Comparison of ENCODE assay signal across 19 cellular contexts in the genomic region with DNA sequence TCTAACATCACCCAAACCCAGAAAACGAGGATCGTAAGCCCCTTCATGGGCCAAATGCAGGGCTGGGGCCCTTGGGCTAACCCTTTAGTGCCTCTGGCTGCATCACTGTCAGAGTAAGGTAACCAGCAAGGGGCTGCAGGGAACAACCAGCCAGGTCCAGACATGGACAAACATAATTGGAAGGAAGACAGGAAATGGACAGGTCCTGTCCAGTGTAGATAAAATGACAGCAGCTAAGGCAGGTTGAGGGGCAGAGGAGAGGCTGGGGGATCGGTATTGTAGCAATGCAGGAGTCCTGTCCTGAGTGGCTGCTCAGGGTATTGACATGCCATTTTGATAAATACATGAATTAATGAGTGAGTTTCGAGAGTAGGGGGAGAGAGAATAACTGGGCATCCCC. TPM values are rescaled to one million over a fixed set of nuclear protein-coding genes. Genes with fewer than 3 reads are reported as not detected.
DNase-seq lines count a peak whose midpoint lies in the region; ATAC-seq, FAIRE-seq and TF ChIP-seq lines count a peak whose summit lies in the region.
"Had no signal": no experiment of that assay in that cellular context is flagged by ENCODE, and none has a peak within 500 bp of the region (broad histone marks: within the 10 kb centered on the region; RNA-seq: fewer than 3 reads in every experiment).

No MANE protein-coding gene starts in this region.

- H3K9me2 ChIP-seq in OCI-LY1 (ENCODE audit: low read depth, low read length): no peaks in the 10 kb centered on the region

- H2AFZ ChIP-seq in OCI-LY1 (ENCODE audit: low read length) (no peak overlapping the region), H1 (ENCODE audit: low read length) (no peak overlapping the region)
- H2AFZ ChIP-seq: PC-9 had no signal

- H2BK20ac ChIP-seq in H1 (ENCODE audit: low read length): no peak overlapping the region

- H3K4me1 Mint-ChIP-seq in Calu3 (ENCODE audit: low read depth, unreplicated experiment): peaks cover 42% of the 10 kb centered on the region
- peaks cover 33% of the 10 kb centered on the region for H3K4me1 Mint-ChIP-seq in progenitor cell of endocrine pancreas (ENCODE audit: low read depth)
- H3K4me1 Mint-ChIP-seq in activated CD4-positive, alpha-beta T cell treated with anti-CD3 and anti-CD28 coated beads for 36 hours: peaks cover 32% of the 10 kb centered on the region

- H3K27me3 Mint-ChIP-seq in Calu3 (ENCODE audit: unreplicated experiment): no peaks in the 10 kb centered on the region
- no peaks in the 10 kb centered on the region for H3K27me3 Mint-ChIP-seq in progenitor cell of endocrine pancreas
- peaks cover 11% of the 10 kb centered on the region for H3K27me3 Mint-ChIP-seq in activated CD4-positive, alpha-beta T cell treated with anti-CD3 and anti-CD28 coated beads for 36 hours

- H4K5ac ChIP-seq in H1 (ENCODE audit: insufficient read length, low read depth, low read length): no peak overlapping the region

- DNase-seq in Calu3: no peak
- no peak for DNase-seq in H1 (ENCODE audit: low read depth in 1 of 2, low spot score in 2 of 2)
- no peak for DNase-seq in progenitor cell of endocrine pancreas (ENCODE audit: low spot score, unreplicated experiment)
- no peak for DNase-seq in activated CD4-positive, alpha-beta T cell treated with anti-CD3 and anti-CD28 coated beads for 36 hours
- DNase-seq in NCI-H1105 (lab: John Stamatoyannopoulos, UW): no peak
- DNase-seq: COR-L47, DMS153, EL, H7, MV-4-11, NCI-H1436, NCI-H2081, NCI-H510A, NCI-H774, PC-9, SJCRH30 had no signal

- peak overlapping the region; percentile 23 for H3K4me3 Mint-ChIP-seq in Calu3 (ENCODE audit: low read depth, unreplicated experiment)
- no peak overlapping the region for H3K4me3 Mint-ChIP-seq in progenitor cell of endocrine pancreas (ENCODE audit: low read depth)
- H3K4me3 Mint-ChIP-seq in activated CD4-positive, alpha-beta T cell treated with anti-CD3 and anti-CD28 coated beads for 36 hours: no peak overlapping the region
- H3K4me3 Mint-ChIP-seq: CD14-positive monocyte had no signal

- H4K20me1 ChIP-seq in OCI-LY1 (ENCODE audit: insufficient read depth, low read length): no peaks in the 10 kb centered on the region
- H4K20me1 ChIP-seq in H1 (replicated peaks in 1 of 2; ENCODE audit: control insufficient read depth in 1 of 2, insufficient read depth in 2 of 2, low read length in 2 of 2): peaks cover 0 to 3% of the 10 kb centered on the region in 2 experiments

- no peaks in the 10 kb centered on the region for H3K9me3 Mint-ChIP-seq in Calu3 (ENCODE audit: low read depth, unreplicated experiment)
- no peaks in the 10 kb centered on the region for H3K9me3 Mint-ChIP-seq in progenitor cell of endocrine pancreas (ENCODE audit: low read depth)
- no peaks in the 10 kb centered on the region for H3K9me3 Mint-ChIP-seq in activated CD4-positive, alpha-beta T cell treated with anti-CD3 and anti-CD28 coated beads for 36 hours (ENCODE audit: low read depth)

- no peak for FAIRE-seq in H1 (lab: Jason Lieb, UNC)

- H3K36me3 ChIP-seq in OCI-LY1 (ENCODE audit: insufficient read depth, low read length) (no peaks in the 10 kb centered on the region), H1 (ENCODE audit: control insufficient read depth in 2 of 4, insufficient read depth in 4 of 4, low read length in 3 of 4) (no peaks in the 10 kb centered on the region)
- H3K36me3 ChIP-seq: SJCRH30 had no signal

- TF ChIP-seq RAD21 in H1 (IDR thresholded peaks at IDR 0.05 in 1 of 2, conservative IDR thresholded peaks at IDR 0.05 in 1 of 2; ENCODE audit: low read depth in 2 of 2, low read length in 2 of 2): no peak

- H3K23ac ChIP-seq in H1 (ENCODE audit: insufficient read length): no peak overlapping the region

- H3K27ac ChIP-seq in OCI-LY1 (ENCODE audit: low read depth, low read length, poor library complexity, severe bottlenecking) (peak overlapping the region; percentile 99), H1 (ENCODE audit: low read depth, low read length) (no peak overlapping the region)
- H3K27ac ChIP-seq: PC-9, SJCRH30 had no signal

- H3K4me1 ChIP-seq in OCI-LY1 (ENCODE audit: insufficient read depth, low read length, severe bottlenecking) (peaks cover 95% of the 10 kb centered on the region), H1 (replicated peaks in 1 of 4; ENCODE audit: control insufficient read depth in 3 of 4, insufficient read depth in 4 of 4, low read length in 3 of 4) (peaks cover 2 to 18% (median 11%) of the 10 kb centered on the region in 4 experiments; a peak in 4 of 7 replicates)
- H3K4me1 ChIP-seq: SJCRH30 had no signal

- H3K79me2 ChIP-seq in OCI-LY1 (ENCODE audit: insufficient read depth, low read length) (peaks cover 10% of the 10 kb centered on the region), H1 (ENCODE audit: control insufficient read depth in 1 of 2, insufficient read depth in 2 of 2, low read length in 2 of 2) (peaks cover 4 to 65% of the 10 kb centered on the region in 2 experiments; a peak in 3 of 4 replicates)

- CTCF ChIA-PET in Calu3 (lab: Charles Lee): interaction anchor here (0.6 kb wide), 1 partner anchor 76 kb away, joined by 4 read pairs; no protein-coding TSS in a partner anchor
- CTCF ChIA-PET in H1 (lab: Charles Lee; ENCODE audit: partially characterized antibody): no interaction called here
- CTCF ChIA-PET in activated CD4-positive, alpha-beta T cell treated with anti-CD3 and anti-CD28 coated beads for 36 hours (lab: Charles Lee): interaction anchor here (0.7 to 1.2 kb wide), 3 partner anchors 126 to 400 kb away, joined by 3 read pairs; no protein-coding TSS in a partner anchor

- peaks cover 3% of the 10 kb centered on the region; the same call in 1 of the 2 replicates for H3K79me1 ChIP-seq in H1 (ENCODE audit: low read depth, low read length)

- H3K23me2 ChIP-seq in H1 (ENCODE audit: low read depth, low read length): peaks cover 3% of the 10 kb centered on the region; the same call in 1 of the 2 replicates

- H2BK5ac ChIP-seq in H1 (ENCODE audit: low read depth, low read length): no peak overlapping the region

- intact Hi-C loops in Calu3 (cut with micrococcal nuclease; ENCODE audit: unreplicated experiment): loop anchor here (10.0 kb wide), 1 partner anchor 168 kb away; no protein-coding TSS in a partner anchor
- intact Hi-C loops in activated CD4-positive, alpha-beta T cell treated with anti-CD3 and anti-CD28 coated beads for 36 hours (cut with DNase I, micrococcal nuclease): loop anchor here in 1 of 2 experiments (10.0 kb wide), 1 partner anchor 482 kb away; a partner anchor contains a TSS

- H3K27ac Mint-ChIP-seq in Calu3 (ENCODE audit: unreplicated experiment): peak overlapping the region; percentile 78
- H3K27ac Mint-ChIP-seq in progenitor cell of endocrine pancreas: peak overlapping the region; percentile 54
- no peak overlapping the region for H3K27ac Mint-ChIP-seq in activated CD4-positive, alpha-beta T cell treated with anti-CD3 and anti-CD28 coated beads for 36 hours
- H3K27ac Mint-ChIP-seq: CD14-positive monocyte had no signal

- no peak for TF ChIP-seq EP300 in H1 (IDR thresholded peaks at IDR 0.05; ENCODE audit: borderline replicate concordance in 1 of 2, low read depth in 2 of 2, low read length in 2 of 2)

- WGBS in H1 (ENCODE audit: extremely low coverage in 1 of 2, insufficient coverage in 1 of 2, insufficient read length in 1 of 2, insufficient replicate concordance in 2 of 2, low coverage in 1 of 2, low lambda C conversion rate in 2 of 2, missing lambda C conversion rate in 1 of 2), 2 experiments: 84% methylated on average over 4 of the region's 4 CpGs; no CpG with 5 or more reads in 1 of the 2 experiments

- H2BK120ac ChIP-seq in H1 (replicated peaks; ENCODE audit: low read depth, low read length): no peak overlapping the region

- H3K4me3 ChIP-seq in OCI-LY1 (ENCODE audit: low read depth, low read length, poor library complexity, severe bottlenecking): no peak overlapping the region
- H3K4me3 ChIP-seq in H1 (ENCODE audit: extremely low read depth in 1 of 4, insufficient read depth in 2 of 4, low read depth in 3 of 4, low read length in 4 of 4): no peak overlapping the region
- H3K4me3 ChIP-seq: PC-9, SJCRH30 had no signal

- no peak overlapping the region for H3K9ac ChIP-seq in OCI-LY1 (ENCODE audit: low read length)
- no peak overlapping the region for H3K9ac ChIP-seq in H1 (replicated peaks in 1 of 4; ENCODE audit: extremely low read depth in 1 of 4, low read depth in 3 of 4, low read length in 3 of 4)

- peaks cover 7% of the 10 kb centered on the region; the same call in 1 of the 2 replicates for H3F3A ChIP-seq in OCI-LY1 (ENCODE audit: insufficient read depth, low read length)

- H3K36me3 Mint-ChIP-seq in Calu3 (ENCODE audit: insufficient read depth, unreplicated experiment): no peaks in the 10 kb centered on the region
- peaks cover 5% of the 10 kb centered on the region for H3K36me3 Mint-ChIP-seq in progenitor cell of endocrine pancreas (ENCODE audit: insufficient read depth)
- H3K36me3 Mint-ChIP-seq in activated CD4-positive, alpha-beta T cell treated with anti-CD3 and anti-CD28 coated beads for 36 hours (ENCODE audit: low read depth): peaks cover 3% of the 10 kb centered on the region
- H3K36me3 Mint-ChIP-seq: CD14-positive monocyte had no signal

- H3K4me2 ChIP-seq in OCI-LY1 (ENCODE audit: low read length) (no peak overlapping the region), H1 (ENCODE audit: insufficient read depth in 1 of 2, low read depth in 2 of 2, low read length in 2 of 2) (no peak overlapping the region)
- H3K4me2 ChIP-seq: PC-9 had no signal

- H3K18ac ChIP-seq in H1 (ENCODE audit: extremely low read depth, low read length): peak overlapping the region; percentile 24; the same call in 1 of the 2 replicates

- TF ChIP-seq CTCF in Calu3 (IDR thresholded peaks at IDR 0.05; ENCODE audit: unreplicated experiment): no peak
- no peak for TF ChIP-seq CTCF in OCI-LY1 (IDR thresholded peaks at IDR 0.05; ENCODE audit: low read length)
- TF ChIP-seq CTCF in H1 (IDR thresholded peaks at IDR 0.05; ENCODE audit: control extremely low read depth in 1 of 3, insufficient read depth in 1 of 3, low read depth in 1 of 3, low read length in 3 of 3): no peak
- TF ChIP-seq CTCF in progenitor cell of endocrine pancreas (IDR thresholded peaks at IDR 0.05; ENCODE audit: unreplicated experiment): no peak

- H2BK15ac ChIP-seq in H1 (ENCODE audit: low read length): no peak overlapping the region

- no peak overlapping the region for H4K8ac ChIP-seq in H1 (ENCODE audit: extremely low read depth, insufficient read depth, low read length)

- TF ChIP-seq POLR2A in H1 (IDR thresholded peaks at IDR 0.05; ENCODE audit: control extremely low read depth in 1 of 2, low read depth in 2 of 2, low read length in 2 of 2) (no peak), GM18505 (IDR thresholded peaks at IDR 0.05; ENCODE audit: borderline replicate concordance, extremely low read depth, insufficient read depth, insufficient read length) (no peak)

- H3K56ac ChIP-seq in H1 (replicated peaks; ENCODE audit: insufficient read length, low read depth, low read length): no peak overlapping the region

- no peak overlapping the region for H2AK5ac ChIP-seq in H1 (ENCODE audit: low read depth, low read length)

- POLR2A ChIA-PET in H1 (lab: Charles Lee; ENCODE audit: partially characterized antibody): interaction anchor here (0.9 to 1.3 kb wide), 3 partner anchors 29 to 42 kb away, joined by 3 to 4 read pairs (median 3); no protein-coding TSS in a partner anchor
- POLR2A ChIA-PET in activated CD4-positive, alpha-beta T cell treated with anti-CD3 and anti-CD28 coated beads for 36 hours (lab: Charles Lee): interaction anchor here (0.7 kb wide), 1 partner anchor 29 kb away, joined by 3 read pairs; no protein-coding TSS in a partner anchor

- BruUV-seq in Calu3 (replicated peaks; lab: Mats Ljungman, UMichigan): no TSS peak

- H3K9me3 ChIP-seq in OCI-LY1 (ENCODE audit: low read length) (no peaks in the 10 kb centered on the region), H1 (ENCODE audit: insufficient read depth in 2 of 2, low read depth in 1 of 2, low read length in 1 of 2) (no peaks in the 10 kb centered on the region)
- H3K9me3 ChIP-seq: SJCRH30 had no signal

- no peak overlapping the region for H2BK12ac ChIP-seq in H1 (ENCODE audit: low read depth, low read length)

- H3K14ac ChIP-seq in H1 (ENCODE audit: insufficient read length): no peak overlapping the region

- no peak overlapping the region for H3K4ac ChIP-seq in H1 (replicated peaks; ENCODE audit: insufficient read length, low read depth, low read length)

- H4K91ac ChIP-seq in H1 (replicated peaks; ENCODE audit: insufficient read length, low read length): no peak overlapping the region

- no peaks in the 10 kb centered on the region for H3K27me3 ChIP-seq in OCI-LY1 (ENCODE audit: insufficient read depth, low read length)
- H3K27me3 ChIP-seq in H1 (replicated peaks in 1 of 4; ENCODE audit: control insufficient read depth in 3 of 4, extremely low read depth in 1 of 4, insufficient read depth in 3 of 4, low read length in 3 of 4): no peaks in the 10 kb centered on the region
- H3K27me3 ChIP-seq: SJCRH30 had no signal

- ATAC-seq in GM18505 (IDR thresholded peaks at IDR 0.05; ENCODE audit: unreplicated experiment): no peak
- ATAC-seq in activated CD4-positive, alpha-beta T cell treated with anti-CD3 and anti-CD28 coated beads for 36 hours: no peak

RNA-seq across cellular contexts. Expression of a gene that starts 29.8 kb away (rescaled TPM):
- total RNA-seq in Calu3 (2022): 37.3 and 45.6 TPM in 2 replicates
- 54.3 and 58.4 TPM in 2 replicates for total RNA-seq in H1 (2021; fragmentation: NEBNext Ultra II Directional; extraction: Animal tissue kit (Norgen Biotek cat#: 25700))
- polyA plus RNA-seq in H1 (2011; rRNA removed): 34.1 and 40.8 TPM in 2 replicates
- polyA plus RNA-seq in H1 (2011; cell fraction: cytosol; rRNA removed): 32.1 TPM
- 89.8 TPM for polyA plus RNA-seq in H1 (2011; cell fraction: nucleus; rRNA removed)
- polyA plus RNA-seq in H1 (2012, experiment 1 of 2): 34.8 to 37.2 TPM (median 35.4 TPM) in 4 replicates
- 6.6 TPM for polyA plus RNA-seq in H1 (2012, experiment 2 of 2)
- 30.6 TPM for polyA plus RNA-seq in H1 (2013, experiment 1 of 2)
- polyA plus RNA-seq in H1 (2013, experiment 2 of 2): 27.4 TPM
- polyA minus RNA-seq in H1 (2011; rRNA and poly(A)+ RNA removed): 83.3 and 93.4 TPM in 2 replicates
- polyA minus RNA-seq in H1 (2011; cell fraction: cytosol; rRNA and poly(A)+ RNA removed): 48.6 TPM
- polyA minus RNA-seq in H1 (2011; cell fraction: nucleus; rRNA and poly(A)+ RNA removed): 189 TPM
- 88.4 and 92.8 TPM in 2 replicates for total RNA-seq in progenitor cell of endocrine pancreas
- 10 to 100 TPM; 12.7 to 15.1 TPM for total RNA-seq in activated CD4-positive, alpha-beta T cell treated with anti-CD3 and anti-CD28 coated beads for 36 hours
